ENCODE assay signal across 6 cellular contexts in the genomic region with DNA sequence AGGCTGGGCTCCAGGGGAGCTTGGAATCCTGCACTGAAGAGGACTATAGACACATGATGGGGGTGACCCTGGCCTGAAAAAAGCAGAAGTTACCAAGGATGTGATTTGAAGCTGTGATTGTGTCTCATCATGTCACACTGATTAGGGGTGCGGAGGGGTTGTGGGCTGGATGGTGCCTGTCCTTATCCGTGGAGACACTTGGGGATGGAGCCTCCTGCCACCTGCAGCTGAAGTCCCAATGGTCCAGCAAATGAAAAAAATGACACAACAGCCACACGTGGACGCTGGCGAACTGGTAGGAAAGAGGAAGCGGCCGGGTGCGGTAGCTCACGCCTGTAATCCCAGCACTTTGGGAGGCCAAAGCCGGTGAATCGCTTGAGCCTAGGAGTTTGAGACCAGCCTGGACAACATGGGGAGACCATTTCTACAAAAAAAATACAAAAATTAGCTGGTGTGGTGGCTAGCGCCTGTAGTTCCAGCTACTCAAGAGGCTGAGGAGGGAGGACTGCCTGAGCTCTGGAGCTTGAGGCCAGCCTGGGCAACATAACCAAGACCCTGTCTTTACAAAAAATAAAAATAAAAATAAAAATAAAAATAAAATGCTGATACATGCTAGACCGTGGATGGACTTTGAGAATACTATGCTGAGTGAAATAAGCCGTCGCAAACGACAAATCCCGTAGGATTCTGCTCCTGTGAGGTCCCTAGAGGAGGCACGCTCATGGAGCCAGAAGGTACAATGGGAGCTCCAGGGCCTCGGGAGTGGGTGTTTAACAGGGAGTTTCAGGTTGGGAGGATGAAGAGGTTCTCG. TPM values are rescaled to one million over a fixed set of nuclear protein-coding genes. Genes with fewer than 3 reads are reported as not detected.
DNase-seq lines count a peak whose midpoint lies in the region; ATAC-seq and TF ChIP-seq lines count a peak whose summit lies in the region.

No MANE protein-coding gene starts in this region.

- H3K9me3 ChIP-seq in CD4-positive, alpha-beta T cell (ENCODE audit: control insufficient read depth, low read length), result no peaks in the 10 kb centered on the region
- H3K9me3 ChIP-seq in Loucy (ENCODE audit: insufficient read depth, low read depth, low read length), result no peaks in the 10 kb centered on the region

- no peak for DNase-seq in CD4-positive, alpha-beta T cell
- DNase-seq in epithelial cell of proximal tubule (ENCODE audit: low read depth) (no peak), NCI-H1092 treated with DMSO at 0.1 percent for 48 hours (lab: John Stamatoyannopoulos, UW) (no peak), ureter (ENCODE audit: low spot score) (no peak)
- DNase-seq in stimulated activated naive B cell treated with anti-CD40 and anti-IgM and Interleukin-4, amounts not matched to agents 10 μg/mL and 1 μg/mL and 100 μg/mL, for 72 hours, result no peak

- H4K20me1 ChIP-seq in Loucy (ENCODE audit: insufficient read depth, low read length, poor library complexity, severe bottlenecking), result peaks cover 9% of the 10 kb centered on the region

- H2AFZ ChIP-seq in Loucy (ENCODE audit: low read length), result peak overlapping the region; percentile 77; the same call in 1 of the 2 replicates

- H3K4me3 ChIP-seq in Loucy (ENCODE audit: low read length, poor library complexity, severe bottlenecking) (peak overlapping the region; percentile 86), epithelial cell of proximal tubule (ENCODE audit: low read depth, low read length) (peak overlapping the region; percentile 69)

- peaks cover 33% of the 10 kb centered on the region for H3K79me2 ChIP-seq in Loucy (ENCODE audit: insufficient read depth, low read length)

- H3K27me3 Mint-ChIP-seq in CD4-positive, alpha-beta T cell, result no peaks in the 10 kb centered on the region
- H3K27me3 Mint-ChIP-seq in stimulated activated naive B cell treated with anti-CD40 and anti-IgM and Interleukin-4, amounts not matched to agents 10 μg/mL and 1 μg/mL and 100 μg/mL, for 72 hours, result peaks cover 0 to 6% of the 10 kb centered on the region in 2 donors

- H3K4me1 Mint-ChIP-seq in CD4-positive, alpha-beta T cell (ENCODE audit: low read depth), result peaks cover 49% of the 10 kb centered on the region
- peaks cover 24 to 46% of the 10 kb centered on the region in 2 donors for H3K4me1 Mint-ChIP-seq in stimulated activated naive B cell treated with anti-CD40 and anti-IgM and Interleukin-4, amounts not matched to agents 10 μg/mL and 1 μg/mL and 100 μg/mL, for 72 hours

- H3F3A ChIP-seq in Loucy (ENCODE audit: low read depth), result no peaks in the 10 kb centered on the region

- peak overlapping the region; percentile 79 for H3K27ac ChIP-seq in CD4-positive, alpha-beta T cell (ENCODE audit: low read depth, low read length)

- peaks cover 35% of the 10 kb centered on the region for H3K4me1 ChIP-seq in Loucy (ENCODE audit: insufficient read depth, low read length, poor library complexity, severe bottlenecking)

- no peaks in the 10 kb centered on the region for H3K27me3 ChIP-seq in CD4-positive, alpha-beta T cell (ENCODE audit: control insufficient read depth, insufficient read depth, low read length)
- no peaks in the 10 kb centered on the region for H3K27me3 ChIP-seq in Loucy (ENCODE audit: insufficient read depth, low read length, poor library complexity, severe bottlenecking)

- H3K9me2 ChIP-seq in Loucy (replicated peaks; ENCODE audit: low read depth, low read length), result no peaks in the 10 kb centered on the region

- no peaks in the 10 kb centered on the region for H3K9me3 Mint-ChIP-seq in CD4-positive, alpha-beta T cell
- no peaks in the 10 kb centered on the region for H3K9me3 Mint-ChIP-seq in stimulated activated naive B cell treated with anti-CD40 and anti-IgM and Interleukin-4, amounts not matched to agents 10 μg/mL and 1 μg/mL and 100 μg/mL, for 72 hours

- TF ChIP-seq CTCF in CD4-positive, alpha-beta T cell (IDR thresholded peaks at IDR 0.05), result no peak
- TF ChIP-seq CTCF in Loucy (conservative IDR thresholded peaks at IDR 0.05; ENCODE audit: low read length) (no peak), epithelial cell of proximal tubule (conservative IDR thresholded peaks at IDR 0.05; ENCODE audit: low read depth, low read length) (no peak)

- intact Hi-C loops in CD4-positive, alpha-beta T cell (cut with DNase I, micrococcal nuclease), result loop anchor here (1.0 to 5.0 kb wide), 7 partner anchors 23 to 427 kb away; partner anchors contain the start of genes ARF1 (in 2 of the 2), GUK1 (in 1 of the 2), JMJD4 (in 1 of the 2) and SNAP47 (in 1 of the 2)

- no peak for ATAC-seq in CD4-positive, alpha-beta T cell (ENCODE audit: poor library complexity)
- no peak for ATAC-seq in stimulated activated naive B cell treated with anti-CD40 and anti-IgM and Interleukin-4, amounts not matched to agents 10 μg/mL and 1 μg/mL and 100 μg/mL, for 72 hours (replicated peaks)

- H3K36me3 ChIP-seq in Loucy (ENCODE audit: insufficient read depth, low read length), result no peaks in the 10 kb centered on the region

- CTCF ChIA-PET in CD4-positive, alpha-beta T cell (lab: Charles Lee), result interaction anchor here (0.6 to 4.9 kb wide), 24 partner anchors 8 to 683 kb away, joined by 3 to 47 read pairs (median 3); partner anchors contain the start of genes ARF1, GUK1 and MRPL55

- peaks cover 21% of the 10 kb centered on the region for H3K36me3 Mint-ChIP-seq in CD4-positive, alpha-beta T cell (ENCODE audit: low read depth)
- peaks cover 5 to 7% of the 10 kb centered on the region in 2 donors for H3K36me3 Mint-ChIP-seq in stimulated activated naive B cell treated with anti-CD40 and anti-IgM and Interleukin-4, amounts not matched to agents 10 μg/mL and 1 μg/mL and 100 μg/mL, for 72 hours

- POLR2A ChIA-PET in CD4-positive, alpha-beta T cell (lab: Charles Lee), result interaction anchor here (0.6 to 3.5 kb wide), 22 partner anchors 8 to 1394 kb away, joined by 3 to 56 read pairs (median 9); partner anchors contain the start of genes ABCB10, ARF1, GUK1 and MRPL55

- peak overlapping the region; percentile 75 for H3K4me2 ChIP-seq in Loucy (ENCODE audit: low read depth, low read length, poor library complexity, severe bottlenecking)

- peak overlapping the region; percentile 87 for H3K4me3 Mint-ChIP-seq in CD4-positive, alpha-beta T cell
- peak overlapping the region; percentile 84 to 85 for H3K4me3 Mint-ChIP-seq in stimulated activated naive B cell treated with anti-CD40 and anti-IgM and Interleukin-4, amounts not matched to agents 10 μg/mL and 1 μg/mL and 100 μg/mL, for 72 hours

- H3K27ac Mint-ChIP-seq in CD4-positive, alpha-beta T cell, result peak overlapping the region; percentile 98
- H3K27ac Mint-ChIP-seq in stimulated activated naive B cell treated with anti-CD40 and anti-IgM and Interleukin-4, amounts not matched to agents 10 μg/mL and 1 μg/mL and 100 μg/mL, for 72 hours, result peak overlapping the region; percentile 97

- H3K9ac ChIP-seq in Loucy (ENCODE audit: low read depth, low read length, poor library complexity, severe bottlenecking), result peak overlapping the region; percentile 86

RNA-seq across cellular contexts. Expression of gene IBA57, which starts 0.8 kb away (rescaled TPM):
- total RNA-seq in CD4-positive, alpha-beta T cell, result 10 to 100 TPM; 19.7 to 19.9 TPM
- total RNA-seq in epithelial cell of proximal tubule (2.0 and 6.9 TPM in 2 replicates), ureter (11.5 TPM)

RNA-seq across cellular contexts. Expression of gene GJC2, which starts 15.0 kb away (rescaled TPM):
- 1 to 10 TPM; 2.1 to 2.4 TPM for total RNA-seq in CD4-positive, alpha-beta T cell
- 0.14 and 0.69 TPM in 2 replicates for total RNA-seq in epithelial cell of proximal tubule
- 3.9 TPM for total RNA-seq in ureter

RNA-seq across cellular contexts. Expression of gene GUK1, which starts 24.7 kb away (rescaled TPM):
- 100 to 1,000 TPM; 373 to 378 TPM for total RNA-seq in CD4-positive, alpha-beta T cell
- 242 and 269 TPM in 2 replicates for total RNA-seq in epithelial cell of proximal tubule
- 182 TPM for total RNA-seq in ureter

RNA-seq across cellular contexts. Expression of gene OBSCN, which starts 43.1 kb away (rescaled TPM):
- 10 to 100 TPM; 80.8 to 82.2 TPM for total RNA-seq in CD4-positive, alpha-beta T cell
- total RNA-seq in epithelial cell of proximal tubule, result 2.0 and 20.6 TPM in 2 replicates
- total RNA-seq in ureter, result 42.2 TPM

RNA-seq across cellular contexts. Expression of gene MRPL55, which starts 55.7 kb away (rescaled TPM):
- 100 to 1,000 TPM; 120 to 128 TPM for total RNA-seq in CD4-positive, alpha-beta T cell
- total RNA-seq in epithelial cell of proximal tubule (130 and 142 TPM in 2 replicates), ureter (43.7 TPM)
